In the genomic region with DNA sequence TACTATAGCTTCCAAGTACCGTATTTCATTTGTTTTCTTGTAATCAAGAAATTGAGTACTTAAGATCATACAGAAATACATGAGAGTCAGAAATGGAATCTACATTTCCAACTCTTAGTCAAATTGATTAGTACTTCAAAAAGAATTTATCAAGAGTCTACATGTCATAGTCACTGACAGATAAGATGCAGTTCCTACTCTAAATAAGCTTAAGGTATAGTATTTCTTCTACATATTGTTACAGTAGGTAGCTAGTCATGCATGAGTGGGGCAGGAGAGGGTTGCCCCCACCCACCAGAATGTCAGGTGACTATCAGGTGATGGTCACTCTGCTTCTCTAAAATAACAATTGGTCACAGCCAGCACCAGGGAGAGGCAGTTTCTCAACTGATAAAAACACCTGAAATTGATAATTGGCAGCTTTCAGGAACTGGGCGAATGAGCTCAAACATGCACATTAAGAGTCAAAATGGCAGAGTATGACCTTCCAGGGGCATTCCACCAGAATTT, we compare ENCODE assay signal across 2 cellular contexts.
TF ChIP-seq lines count a peak whose summit lies in the region.

No MANE protein-coding gene starts in this region.

TF ChIP-seq in Ishikawa, 13 proteins besides CTCF, POLR2A, EP300 and RAD21:
- TF ChIP-seq NFIC (IDR thresholded peaks at IDR 0.05), result no peak
- TF ChIP-seq, protein P1, sequence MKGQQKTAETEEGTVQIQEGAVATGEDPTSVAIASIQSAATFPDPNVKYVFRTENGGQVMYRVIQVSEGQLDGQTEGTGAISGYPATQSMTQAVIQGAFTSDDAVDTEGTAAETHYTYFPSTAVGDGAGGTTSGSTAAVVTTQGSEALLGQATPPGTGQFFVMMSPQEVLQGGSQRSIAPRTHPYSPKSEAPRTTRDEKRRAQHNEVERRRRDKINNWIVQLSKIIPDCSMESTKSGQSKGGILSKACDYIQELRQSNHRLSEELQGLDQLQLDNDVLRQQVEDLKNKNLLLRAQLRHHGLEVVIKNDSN (IDR thresholded peaks at IDR 0.05), result peak; percentile 70

TF ChIP-seq in GM12878, 131 proteins besides CTCF, POLR2A, EP300 and RAD21:
- TF ChIP-seq RAD51 (IDR thresholded peaks at IDR 0.05) (peak; percentile 40; the same call in 1 of the 2 replicates), EZH2 (IDR thresholded peaks at IDR 0.05; ENCODE audit: borderline replicate concordance, control insufficient read depth, low read depth, low read length) (no peak)
